ENCODE assay signal across 1 cellular context in genomic region chr10:109987413-109987812, GRCh38.
TF ChIP-seq lines count a peak whose summit lies in the region.

No MANE protein-coding gene starts in this region.

TF ChIP-seq in GM23338, 12 proteins besides CTCF, POLR2A, EP300 and RAD21 (continued from another document):
- TF ChIP-seq ZNF462 (CRISPR knock-in tag; IDR thresholded peaks at IDR 0.05), result no peak
- no peak for TF ChIP-seq ZNF331 (CRISPR knock-in tag; IDR thresholded peaks at IDR 0.05; ENCODE audit: low read depth)
- no peak for TF ChIP-seq JUNB (IDR thresholded peaks at IDR 0.05; ENCODE audit: unreplicated experiment)
- no peak for TF ChIP-seq STAT1 (IDR thresholded peaks at IDR 0.05; ENCODE audit: unreplicated experiment)
TF ChIP-seq in GM23338: peak in this region for 0.
